9 cellular contexts compared by ENCODE assay signal in the genomic region with DNA sequence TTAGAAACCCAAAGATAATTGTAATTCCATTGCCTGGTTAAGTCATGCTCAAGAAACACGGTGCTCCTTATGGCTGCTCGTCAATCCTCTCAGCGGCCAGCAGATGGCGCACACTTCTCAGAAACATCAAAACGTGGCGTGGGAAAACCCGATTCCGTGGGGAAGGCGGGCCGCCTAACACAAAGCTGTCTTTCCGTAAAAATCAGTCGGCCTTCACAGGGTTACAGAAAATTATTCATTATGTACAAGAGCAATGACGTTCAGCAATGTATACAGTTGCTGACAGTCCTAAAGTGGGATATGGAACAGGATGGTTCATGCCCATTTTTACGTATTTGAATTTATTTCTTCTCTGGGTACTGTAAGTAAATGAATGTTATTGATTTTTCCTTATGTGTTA.
A peak's percentile ranks its signal among the peaks of the same experiment; 100 is the strongest.
DNase-seq lines count a peak whose midpoint lies in the region; ATAC-seq, FAIRE-seq and TF ChIP-seq lines count a peak whose summit lies in the region.
"Had no signal": no experiment of that assay in that cellular context is flagged by ENCODE, and none has a peak within 500 bp of the region (broad histone marks: within the 10 kb centered on the region; RNA-seq: fewer than 3 reads in every experiment).

No MANE protein-coding gene starts in this region.

- H3K4me3 ChIP-seq in ovary: no peak overlapping the region
- no peak overlapping the region for H3K4me3 ChIP-seq in tibial nerve

- H3K27ac ChIP-seq in ovary: no peak overlapping the region
- no peak overlapping the region for H3K27ac ChIP-seq in tibial nerve

- TF ChIP-seq EP300 in ovary (IDR thresholded peaks at IDR 0.05): no peak
- no peak for TF ChIP-seq EP300 in tibial nerve (IDR thresholded peaks at IDR 0.05)

- intact Hi-C loops in CD14-positive monocyte (cut with micrococcal nuclease): loop anchor here (5.0 kb wide), 2 partner anchors 477 to 857 kb away; no protein-coding TSS in a partner anchor
- intact Hi-C loops in ovary (cut with DNase I): loop anchor here in 1 of 4 donors (5.0 kb wide), 1 partner anchor 857 kb away; no protein-coding TSS in a partner anchor

- peaks cover 12% of the 10 kb centered on the region for H3K4me1 Mint-ChIP-seq in CD14-positive monocyte

- peak; percentile 63 for ATAC-seq in GM19043 (IDR thresholded peaks at IDR 0.05; ENCODE audit: low read depth, unreplicated experiment)

- H3K36me3 ChIP-seq in ovary: no peaks in the 10 kb centered on the region
- no peaks in the 10 kb centered on the region for H3K36me3 ChIP-seq in tibial nerve

- H3K27me3 ChIP-seq in ovary (no peaks in the 10 kb centered on the region), tibial nerve (no peaks in the 10 kb centered on the region)

- WGBS in ovary, 3 donors: 2 to 4% (median 3%) methylated on average over 14 of the region's 14 CpGs
- WGBS in tibial nerve, 2 donors: 4% methylated on average over 14 of the region's 14 CpGs

- H3K27me3 Mint-ChIP-seq in CD14-positive monocyte (ENCODE audit: low read depth in 3 of 3): peaks cover 0 to 4% (median 0%) of the 10 kb centered on the region in 3 donors

- H3K9me3 ChIP-seq in ovary: no peaks in the 10 kb centered on the region
- H3K9me3 ChIP-seq in tibial nerve: no peaks in the 10 kb centered on the region

- H3K4me1 ChIP-seq in ovary (ENCODE audit: insufficient read depth) (no peaks in the 10 kb centered on the region), tibial nerve (peaks cover 0 to 5% (median 0%) of the 10 kb centered on the region in 4 donors)

- no peaks in the 10 kb centered on the region for H3K9me3 Mint-ChIP-seq in CD14-positive monocyte

- no peak overlapping the region for H3K27ac Mint-ChIP-seq in CD14-positive monocyte
- H3K27ac Mint-ChIP-seq: activated naive CD8-positive, alpha-beta T cell had no signal

- FAIRE-seq in HTR-8/SVneo (lab: Jason Lieb, UNC): peak; percentile 62

- no peaks in the 10 kb centered on the region for H3K36me3 Mint-ChIP-seq in CD14-positive monocyte
- H3K36me3 Mint-ChIP-seq: activated naive CD8-positive, alpha-beta T cell had no signal

- TF ChIP-seq CTCF in CD14-positive monocyte (IDR thresholded peaks at IDR 0.05) (peak; percentile 97), ovary (IDR thresholded peaks at IDR 0.05) (peak; percentile 29 to 55 (median 46)), tibial nerve (IDR thresholded peaks at IDR 0.05) (peak; percentile 80 to 90 (median 83))

- peak overlapping the region; percentile 67 to 76 for H3K4me3 Mint-ChIP-seq in CD14-positive monocyte
- H3K4me3 Mint-ChIP-seq: activated naive CD8-positive, alpha-beta T cell had no signal

- DNase-seq in CD14-positive monocyte (ENCODE audit: low spot score) (peak; percentile 52), HTR-8/SVneo (ENCODE audit: insufficient read length, low spot score) (peak; percentile 41), RPMI8226 (peak; percentile 71), globus pallidus (ENCODE audit: low spot score) (peak; percentile 73), ovary (peak; percentile 33 to 76 (median 69)), tibial nerve (ENCODE audit: low spot score in 2 of 2) (peak; percentile 59 to 76)
- DNase-seq in activated naive CD4-positive, alpha-beta T cell (lab: John Stamatoyannopoulos, UW): peak in 3 of 4 experiments; percentile 10 to 27 (median 18)

- TF ChIP-seq POLR2A in ovary (IDR thresholded peaks at IDR 0.05): no peak
- no peak for TF ChIP-seq POLR2A in tibial nerve (IDR thresholded peaks at IDR 0.05)

Comparison
In these comparisons a context has a peak if more than half of its experiments do, and no peak if none do; other contexts are left out.
1. DNase-seq: peak in every context shown above with its lines; median percentile 73 in globus pallidus; 71 in RPMI8226; 69 in ovary; 68 in tibial nerve; 52 in CD14-positive monocyte; 41 in HTR-8/SVneo; 18 in activated naive CD4-positive, alpha-beta T cell.
2. CTCF ChIP-seq: peak in every context shown above with its lines; median percentile 97 in CD14-positive monocyte; 83 in tibial nerve; 46 in ovary.